Comparison of ENCODE assay signal across 11 cellular contexts in the genomic region with DNA sequence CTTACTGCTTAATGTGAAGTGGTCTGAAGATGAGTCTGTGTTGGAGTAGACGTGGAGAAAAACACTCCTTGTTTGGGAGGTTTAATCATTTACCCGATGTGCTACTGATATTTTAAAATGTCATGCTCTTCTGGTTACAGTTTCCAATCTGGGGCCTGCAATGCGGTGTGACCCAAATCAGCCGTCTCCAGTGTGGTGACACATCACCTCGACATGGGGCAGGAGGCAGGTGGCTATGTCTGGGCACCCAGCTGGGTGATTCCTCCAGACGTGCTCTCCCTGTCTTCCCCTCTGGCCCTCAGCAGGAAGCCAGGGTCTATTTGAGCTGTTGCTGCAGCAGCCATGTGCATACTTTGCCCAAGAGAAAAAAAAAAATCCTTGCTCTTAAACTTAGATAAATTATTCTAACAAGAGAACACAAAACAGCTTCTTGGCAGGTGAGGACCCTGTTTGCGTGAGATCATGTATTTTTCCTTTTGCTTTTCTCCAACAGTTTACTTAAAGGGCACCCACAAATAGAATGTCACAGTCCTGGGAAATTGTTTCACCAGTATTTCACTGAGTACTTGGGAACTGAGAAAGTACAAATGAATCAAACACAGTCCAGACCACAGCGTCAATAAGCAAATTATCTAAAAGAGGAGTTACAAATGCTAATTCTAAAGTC. TPM values are rescaled to one million over a fixed set of nuclear protein-coding genes. Genes with fewer than 3 reads are reported as not detected.
A peak's percentile ranks its signal among the peaks of the same experiment; 100 is the strongest.
DNase-seq lines count a peak whose midpoint lies in the region; ATAC-seq and TF ChIP-seq lines count a peak whose summit lies in the region.
"Had no signal": no experiment of that assay in that cellular context is flagged by ENCODE, and none has a peak within 500 bp of the region (broad histone marks: within the 10 kb centered on the region; RNA-seq: fewer than 3 reads in every experiment).

No MANE protein-coding gene starts in this region.

- no peaks in the 10 kb centered on the region for H3K36me3 Mint-ChIP-seq in Caco-2 (ENCODE audit: insufficient read depth, unreplicated experiment)

- H3K9me2 ChIP-seq in hepatocyte (replicated peaks; ENCODE audit: insufficient read depth) = no peaks in the 10 kb centered on the region

- H3K4me3 Mint-ChIP-seq in Caco-2 (ENCODE audit: unreplicated experiment) = no peak overlapping the region

- H2AFZ ChIP-seq in hepatocyte = no peak overlapping the region

- peak; percentile 70 for ATAC-seq in GM21447 (IDR thresholded peaks at IDR 0.05; ENCODE audit: unreplicated experiment)
- ATAC-seq: left colon; stimulated activated naive CD8-positive, alpha-beta T cell treated with anti-CD3 and anti-CD28 coated beads, Interleukin-15, Interleukin-2, amounts not matched to agents 100 U/mL and 50 U/mL, for 24 hours had no signal

- H3K9ac ChIP-seq in subcutaneous abdominal adipose tissue (ENCODE audit: low read length in 5 of 5) = no peak overlapping the region

- no peaks in the 10 kb centered on the region for H4K20me1 ChIP-seq in hepatocyte (ENCODE audit: insufficient read depth, poor library complexity, severe bottlenecking)

- H3K27ac ChIP-seq in hepatocyte = peak overlapping the region; percentile 62
- H3K27ac ChIP-seq in subcutaneous abdominal adipose tissue (ENCODE audit: low read depth, low read length) = peak overlapping the region; percentile 31

- intact Hi-C loops in Caco-2 (cut with micrococcal nuclease; ENCODE audit: unreplicated experiment) = no loop called here

- POLR2A ChIA-PET in Caco-2 (lab: Charles Lee) = no interaction called here

- H3K9me3 ChIP-seq in hepatocyte (ENCODE audit: low read depth) (no peaks in the 10 kb centered on the region), subcutaneous abdominal adipose tissue (ENCODE audit: control insufficient read depth in 5 of 5, low read length in 5 of 5) (no peaks in the 10 kb centered on the region), Caco-2 (no peaks in the 10 kb centered on the region)

- H3K4me1 ChIP-seq in hepatocyte (ENCODE audit: insufficient read depth) (peaks cover 23% of the 10 kb centered on the region), subcutaneous abdominal adipose tissue (ENCODE audit: control insufficient read depth in 5 of 5, insufficient read depth in 5 of 5, low read length in 5 of 5) (peaks cover 0 to 12% (median 11%) of the 10 kb centered on the region in 5 donors), Caco-2 (no peaks in the 10 kb centered on the region)

- no peak overlapping the region for H3K27ac Mint-ChIP-seq in Caco-2 (ENCODE audit: unreplicated experiment)

- no peak for TF ChIP-seq POLR2A in erythroblast (IDR thresholded peaks at IDR 0.05; ENCODE audit: low read length)

- H3K27me3 ChIP-seq in hepatocyte = no peaks in the 10 kb centered on the region
- no peaks in the 10 kb centered on the region for H3K27me3 ChIP-seq in subcutaneous abdominal adipose tissue (ENCODE audit: control insufficient read depth in 5 of 5, insufficient read depth in 4 of 5, low read length in 5 of 5)
- H3K27me3 ChIP-seq in Caco-2 (replicated peaks; ENCODE audit: control insufficient read depth, insufficient read depth, low read length) = no peaks in the 10 kb centered on the region

- BruUV-seq in Caco-2 (replicated peaks; lab: Mats Ljungman, UMichigan) = no TSS peak

- H3K4me3 ChIP-seq in hepatocyte (no peak overlapping the region), subcutaneous abdominal adipose tissue (ENCODE audit: low read depth in 1 of 5, low read length in 5 of 5) (no peak overlapping the region), Caco-2 (ENCODE audit: low read depth, low read length) (no peak overlapping the region)

- H3K9me3 Mint-ChIP-seq in Caco-2 (ENCODE audit: unreplicated experiment) = peaks cover 11% of the 10 kb centered on the region

- no peaks in the 10 kb centered on the region for H3K79me2 ChIP-seq in hepatocyte

- DNase-seq in NCI-H2171 treated with DMSO at 0.1 percent for 48 hours (lab: John Stamatoyannopoulos, UW) (peak; percentile 47), hepatocyte (ENCODE audit: low spot score) (no peak), erythroblast (lab: John Stamatoyannopoulos, UW) (no peak), Ammon's horn (ENCODE audit: low spot score) (no peak), Caco-2 (no peak), NCI-H1436 (lab: John Stamatoyannopoulos, UW) (no peak)
- DNase-seq: activated naive CD4-positive, alpha-beta T cell treated with Interleukin-2 at 50 U/mL for 16 hours; stimulated activated naive CD8-positive, alpha-beta T cell treated with anti-CD3 and anti-CD28 coated beads, Interleukin-15, Interleukin-2, amounts not matched to agents 100 U/mL and 50 U/mL, for 24 hours had no signal

- 66% methylated on average over 8 of the region's 8 CpGs for WGBS in hepatocyte (ENCODE audit: low lambda C conversion rate, missing lambda C conversion rate)

- H3K27me3 Mint-ChIP-seq in Caco-2 (ENCODE audit: insufficient read depth, unreplicated experiment) = no peaks in the 10 kb centered on the region

- no peaks in the 10 kb centered on the region for H3K4me1 Mint-ChIP-seq in Caco-2 (ENCODE audit: low read depth, unreplicated experiment)

- CTCF ChIA-PET in Caco-2 (lab: Charles Lee) = no interaction called here

- no peak for TF ChIP-seq CTCF in hepatocyte (IDR thresholded peaks at IDR 0.05; ENCODE audit: poor library complexity)
- TF ChIP-seq CTCF in Caco-2 (IDR thresholded peaks at IDR 0.05; ENCODE audit: insufficient read depth in 1 of 2, low read depth in 1 of 2, low read length in 1 of 2, severe bottlenecking in 1 of 2, unreplicated experiment in 1 of 2) = no peak

- no peak overlapping the region for H3K4me2 ChIP-seq in hepatocyte

- H3K36me3 ChIP-seq in hepatocyte (replicated peaks; ENCODE audit: insufficient read depth, low read depth) (no peaks in the 10 kb centered on the region), subcutaneous abdominal adipose tissue (ENCODE audit: control insufficient read depth in 5 of 5, insufficient read depth in 5 of 5, low read length in 5 of 5) (no peaks in the 10 kb centered on the region), Caco-2 (ENCODE audit: control insufficient read depth, insufficient read depth, low read length) (no peaks in the 10 kb centered on the region)

RNA-seq across cellular contexts. Expression of gene MAP10, which starts 38.9 kb away (rescaled TPM):
- total RNA-seq in hepatocyte (3.8 and 5.7 TPM in 2 replicates), Caco-2 (2022) (not detected in 2 replicates)
- 2.1 TPM in 2 replicates for polyA plus RNA-seq in hepatocyte
